ENCODE assay signal across 8 cellular contexts in the genomic region with DNA sequence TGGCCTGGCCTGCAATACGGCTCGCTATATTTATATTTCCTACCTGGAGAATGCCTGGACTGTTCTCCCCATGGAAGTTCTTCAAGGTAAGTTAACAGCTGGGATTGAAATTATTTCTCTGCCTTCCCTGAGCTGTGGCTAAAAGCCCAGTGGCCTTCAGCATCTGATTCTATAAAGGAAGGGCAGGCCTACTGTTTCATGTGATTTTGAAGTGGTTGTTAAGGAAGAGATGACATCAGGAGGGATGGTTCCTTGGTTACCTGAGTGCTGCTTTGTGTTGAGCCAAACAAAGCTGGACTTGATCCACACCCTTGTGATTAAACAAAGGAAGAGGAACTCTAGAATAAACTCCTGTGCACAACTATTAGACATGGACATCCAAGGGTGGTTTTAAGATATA.
DNase-seq lines count a peak whose midpoint lies in the region; ATAC-seq, FAIRE-seq and TF ChIP-seq lines count a peak whose summit lies in the region.

No MANE protein-coding gene starts in this region.

- no peaks in the 10 kb centered on the region for H3K9me3 ChIP-seq in adrenal gland (replicated peaks in 1 of 3)
- no peaks in the 10 kb centered on the region for H3K9me3 ChIP-seq in kidney (ENCODE audit: control insufficient read depth in 1 of 2, low read length in 2 of 2)

- WGBS in adrenal gland, 4 donors, result 32 to 59% (median 33%) methylated on average over 2 of the region's 2 CpGs

- H3K27me3 ChIP-seq in adrenal gland, result no peaks in the 10 kb centered on the region

- H3K9ac ChIP-seq in kidney (ENCODE audit: low read length in 2 of 2), result no peak overlapping the region

- peak; percentile 46 for FAIRE-seq in kidney (lab: Jason Lieb, UNC)

- peak overlapping the region in 4 of 5 donors; percentile 57 to 82 (median 72) for H3K27ac ChIP-seq in adrenal gland
- peak overlapping the region; percentile 10 to 41 for H3K27ac ChIP-seq in kidney (ENCODE audit: low read depth in 2 of 2, low read length in 2 of 2)

- H3K4me1 ChIP-seq in adrenal gland (replicated peaks in 1 of 2) (peaks cover 44 to 54% of the 10 kb centered on the region in 2 donors), kidney (ENCODE audit: control insufficient read depth in 1 of 2, insufficient read depth in 1 of 2, low read depth in 1 of 2, low read length in 2 of 2) (peaks cover 11 to 17% of the 10 kb centered on the region in 2 donors)

- TF ChIP-seq CTCF in CD14-positive monocyte (IDR thresholded peaks at IDR 0.05) (no peak), adrenal gland (IDR thresholded peaks at IDR 0.05) (no peak), kidney (IDR thresholded peaks at IDR 0.05; ENCODE audit: borderline replicate concordance, extremely low read depth, insufficient read depth) (no peak)

- H3K9me3 Mint-ChIP-seq in CD14-positive monocyte, result peaks cover 0 to 12% (median 6%) of the 10 kb centered on the region in 7 donors
- peaks cover 13 to 23% of the 10 kb centered on the region in 2 donors for H3K9me3 Mint-ChIP-seq in stimulated activated naive CD8-positive, alpha-beta T cell treated with anti-CD3 and anti-CD28 coated beads, Interleukin-15, amount 100 ng/mL, for 72 hours

- intact Hi-C loops in CD14-positive monocyte (cut with micrococcal nuclease) (no loop called here), adrenal gland (cut with DNase I) (no loop called here), kidney (cut with DNase I) (no loop called here), head of caudate nucleus (cut with DNase I) (loop anchor here (10.0 kb wide), 1 partner anchor 65 kb away; the partner anchor contains the start of gene MFSD6)

- H3K4me3 ChIP-seq in adrenal gland, result no peak overlapping the region
- H3K4me3 ChIP-seq in kidney (ENCODE audit: low read length in 2 of 2), result no peak overlapping the region

- peaks cover 0 to 5% of the 10 kb centered on the region in 2 donors for H3K36me3 ChIP-seq in adrenal gland (replicated peaks in 1 of 2)
- H3K36me3 ChIP-seq in kidney (ENCODE audit: control insufficient read depth in 1 of 2, insufficient read depth in 2 of 2, low read length in 2 of 2), result no peaks in the 10 kb centered on the region

- no peak for ATAC-seq in stimulated activated naive CD8-positive, alpha-beta T cell treated with anti-CD3 and anti-CD28 coated beads, Interleukin-15, amount 100 ng/mL, for 72 hours
- ATAC-seq in HG02973 (IDR thresholded peaks at IDR 0.05; ENCODE audit: unreplicated experiment), result no peak

- no peak for TF ChIP-seq POLR2A in adrenal gland (IDR thresholded peaks at IDR 0.05)

- H3K27me3 Mint-ChIP-seq in CD14-positive monocyte (ENCODE audit: low read depth in 3 of 3), result peaks cover 0 to 2% (median 0%) of the 10 kb centered on the region in 3 donors
- no peaks in the 10 kb centered on the region for H3K27me3 Mint-ChIP-seq in stimulated activated naive CD8-positive, alpha-beta T cell treated with anti-CD3 and anti-CD28 coated beads, Interleukin-15, amount 100 ng/mL, for 72 hours

- no peak overlapping the region for H3K4me3 Mint-ChIP-seq in CD14-positive monocyte
- no peak overlapping the region for H3K4me3 Mint-ChIP-seq in stimulated activated naive CD8-positive, alpha-beta T cell treated with anti-CD3 and anti-CD28 coated beads, Interleukin-15, amount 100 ng/mL, for 72 hours

- H3K27ac Mint-ChIP-seq in CD14-positive monocyte, result peak overlapping the region; percentile 64 to 96 (median 86)
- no peak overlapping the region for H3K27ac Mint-ChIP-seq in stimulated activated naive CD8-positive, alpha-beta T cell treated with anti-CD3 and anti-CD28 coated beads, Interleukin-15, amount 100 ng/mL, for 72 hours

- H3K4me1 Mint-ChIP-seq in CD14-positive monocyte, result peaks cover 23% of the 10 kb centered on the region
- H3K4me1 Mint-ChIP-seq in stimulated activated naive CD8-positive, alpha-beta T cell treated with anti-CD3 and anti-CD28 coated beads, Interleukin-15, amount 100 ng/mL, for 72 hours, result peaks cover 44% of the 10 kb centered on the region

- peaks cover 24 to 25% of the 10 kb centered on the region in 2 donors for H3K36me3 Mint-ChIP-seq in CD14-positive monocyte

- DNase-seq in CD14-positive monocyte (ENCODE audit: low spot score), result peak; percentile 50
- peak; percentile 93 for DNase-seq in NCI-H1436 treated with DMSO at 0.1 percent for 48 hours (lab: John Stamatoyannopoulos, UW)
- DNase-seq in adrenal gland, result peak in 5 of 7 donors; percentile 35 to 72 (median 45)
- no peak for DNase-seq in kidney
- no peak for DNase-seq in stimulated activated naive CD8-positive, alpha-beta T cell treated with anti-CD3 and anti-CD28 coated beads, Interleukin-15, amount 100 ng/mL, for 72 hours
- no peak for DNase-seq in head of caudate nucleus
- DNase-seq in amygdala (lab: John Stamatoyannopoulos, UW), result no peak

Comparison
In these comparisons a context has a peak if more than half of its experiments do, and no peak if none do; other contexts are left out.
1. DNase-seq: peak in CD14-positive monocyte (single experiment), NCI-H1436 treated with DMSO at 0.1 percent for 48 hours (single experiment) and adrenal gland (5 of 7); none in kidney (single experiment), stimulated activated naive CD8-positive, alpha-beta T cell treated with anti-CD3 and anti-CD28 coated beads, Interleukin-15, amount 100 ng/mL, for 72 hours (0 of 2), head of caudate nucleus (0 of 42) and amygdala (0 of 56).
2. H3K27ac Mint-ChIP-seq: peak in CD14-positive monocyte (7 of 7); none in stimulated activated naive CD8-positive, alpha-beta T cell treated with anti-CD3 and anti-CD28 coated beads, Interleukin-15, amount 100 ng/mL, for 72 hours (0 of 2).